In the genomic region with DNA sequence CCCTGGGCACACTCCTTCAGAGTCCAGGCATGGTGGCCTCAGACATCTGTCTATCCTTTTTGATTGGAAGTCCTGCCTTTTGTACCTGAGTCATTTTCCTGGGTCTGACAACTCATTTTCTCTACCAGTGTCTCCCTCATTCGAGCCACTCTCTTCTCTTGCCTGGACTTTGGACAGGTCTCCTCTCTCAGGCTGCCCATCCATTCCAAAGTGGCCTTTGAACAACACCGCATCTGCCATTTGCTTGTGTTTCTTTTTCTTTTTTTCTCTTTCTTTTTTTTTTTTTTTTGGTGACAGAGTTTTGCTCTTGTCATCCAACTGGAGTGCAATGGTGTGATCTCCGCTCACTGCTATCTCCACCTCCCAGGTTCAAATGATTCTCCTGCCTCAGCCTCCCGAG, we compare ENCODE assay signal across 7 cellular contexts.
"Had no signal": no experiment of that assay in that cellular context is flagged by ENCODE, and none has a peak within 500 bp of the region (broad histone marks: within the 10 kb centered on the region; RNA-seq: fewer than 3 reads in every experiment).

No MANE protein-coding gene starts in this region.

- FAIRE-seq: HTR-8/SVneo, K562 had no signal

- H3K27ac Mint-ChIP-seq: IgD-negative memory B cell had no signal

- H3K4me3 ChIP-seq: K562 had no signal

- H3K27ac ChIP-seq: HL-60 had no signal

- H3K36me3 Mint-ChIP-seq: IgD-negative memory B cell had no signal

- DNase-seq: IMR-90, KBM-7, KG1 had no signal

- H3K27me3 Mint-ChIP-seq: IgD-negative memory B cell had no signal

- ATAC-seq: K562 had no signal
